Comparison of ENCODE assay signal across 8 cellular contexts in genomic region chrX:115650916-115651315, GRCh38.
DNase-seq lines count a peak whose midpoint lies in the region; ATAC-seq and TF ChIP-seq lines count a peak whose summit lies in the region.

No MANE protein-coding gene starts in this region.

- H2AK5ac ChIP-seq in mesenchymal stem cell (ENCODE audit: low read length, severe bottlenecking): no peak overlapping the region

- H3K4me3 ChIP-seq in ACC112 (ENCODE audit: low read depth, low read length): no peak overlapping the region
- no peak overlapping the region for H3K4me3 ChIP-seq in mesenchymal stem cell (ENCODE audit: insufficient read depth in 1 of 2, low read depth in 1 of 2, low read length in 2 of 2)

- DNase-seq in GM10266 (ENCODE audit: extremely low spot score) (no peak), NCI-H748 treated with DMSO at 0.1 percent for 48 hours (lab: John Stamatoyannopoulos, UW) (peak; percentile 17), dedifferentiated amniotic fluid mesenchymal stem cell (ENCODE audit: extremely low spot score) (peak; percentile 34), mesenchymal stem cell (peak; percentile 53)

- ATAC-seq in HG03558 (IDR thresholded peaks at IDR 0.05; ENCODE audit: extremely low read depth, unreplicated experiment) (peak; percentile 70), GM19023 (IDR thresholded peaks at IDR 0.05; ENCODE audit: unreplicated experiment) (no peak), HG03565 (IDR thresholded peaks at IDR 0.05; ENCODE audit: unreplicated experiment) (no peak)

- no peak overlapping the region for H2AFZ ChIP-seq in ACC112 (ENCODE audit: low read length, unreplicated experiment)
- no peak overlapping the region for H2AFZ ChIP-seq in mesenchymal stem cell (ENCODE audit: low read depth, low read length)

- no peak overlapping the region for H4K91ac ChIP-seq in mesenchymal stem cell (ENCODE audit: low read length)

- H3K9ac ChIP-seq in mesenchymal stem cell (ENCODE audit: low read length): no peak overlapping the region

- no peak overlapping the region for H3K4me2 ChIP-seq in mesenchymal stem cell (ENCODE audit: low read length, poor library complexity, severe bottlenecking)

- H2BK120ac ChIP-seq in mesenchymal stem cell (ENCODE audit: low read depth, low read length): no peak overlapping the region

- no CpG with 5 or more reads among the region's 2 CpGs for WGBS in mesenchymal stem cell

- no peaks in the 10 kb centered on the region for H3K27me3 ChIP-seq in ACC112 (ENCODE audit: insufficient read depth, low read length)
- peaks cover 0 to 33% of the 10 kb centered on the region in 2 experiments for H3K27me3 ChIP-seq in mesenchymal stem cell (ENCODE audit: control insufficient read depth in 1 of 2, insufficient read depth in 1 of 2, low read length in 2 of 2)

- no peaks in the 10 kb centered on the region for H3K79me1 ChIP-seq in mesenchymal stem cell (replicated peaks; ENCODE audit: low read length, poor library complexity, severe bottlenecking)

- H3K79me2 ChIP-seq in ACC112 (ENCODE audit: control insufficient read depth, insufficient read depth, low read length, unreplicated experiment): no peaks in the 10 kb centered on the region

- no peaks in the 10 kb centered on the region for H3K9me3 ChIP-seq in mesenchymal stem cell (ENCODE audit: control insufficient read depth, low read length)

- H3K18ac ChIP-seq in mesenchymal stem cell (ENCODE audit: low read depth in 1 of 2, low read length in 2 of 2): no peak overlapping the region

- H4K8ac ChIP-seq in mesenchymal stem cell (ENCODE audit: low read length): no peak overlapping the region

- H3K4me1 ChIP-seq in ACC112 (ENCODE audit: control insufficient read depth, insufficient read depth, low read length, unreplicated experiment) (peaks cover 8% of the 10 kb centered on the region), mesenchymal stem cell (ENCODE audit: control insufficient read depth, insufficient read depth, low read depth, low read length) (no peaks in the 10 kb centered on the region)

- peak; percentile 42 for TF ChIP-seq CTCF in GM10266 (IDR thresholded peaks at IDR 0.05; ENCODE audit: control insufficient read depth, insufficient read depth, low read depth, missing control alignments)

- H3K14ac ChIP-seq in mesenchymal stem cell (ENCODE audit: low read length in 2 of 2): no peak overlapping the region

- H3K36me3 ChIP-seq in ACC112 (ENCODE audit: insufficient read depth, low read length): peaks cover 8% of the 10 kb centered on the region
- H3K36me3 ChIP-seq in mesenchymal stem cell (ENCODE audit: control insufficient read depth in 1 of 2, insufficient read depth in 2 of 2, low read depth in 1 of 2, low read length in 2 of 2): peaks cover 10 to 68% of the 10 kb centered on the region in 2 experiments

- H3K27ac ChIP-seq in ACC112 (ENCODE audit: low read depth, low read length) (0 out of 2 replicates have a peak overlapping the region, but pooled peaks have one; percentile 5), mesenchymal stem cell (ENCODE audit: low read length, poor library complexity, severe bottlenecking) (no peak overlapping the region)

- no peak overlapping the region for H2BK12ac ChIP-seq in mesenchymal stem cell (ENCODE audit: low read length in 2 of 2)

- H3K23ac ChIP-seq in mesenchymal stem cell (ENCODE audit: low read length in 2 of 2): no peak overlapping the region

- H2BK5ac ChIP-seq in mesenchymal stem cell (ENCODE audit: low read depth, low read length, poor library complexity, severe bottlenecking): no peak overlapping the region

- no peak overlapping the region for H2BK15ac ChIP-seq in mesenchymal stem cell (ENCODE audit: low read depth, poor library complexity, severe bottlenecking)

- H3K4ac ChIP-seq in mesenchymal stem cell (ENCODE audit: low read depth in 1 of 2, low read length in 2 of 2): no peak overlapping the region
